In the genomic region with DNA sequence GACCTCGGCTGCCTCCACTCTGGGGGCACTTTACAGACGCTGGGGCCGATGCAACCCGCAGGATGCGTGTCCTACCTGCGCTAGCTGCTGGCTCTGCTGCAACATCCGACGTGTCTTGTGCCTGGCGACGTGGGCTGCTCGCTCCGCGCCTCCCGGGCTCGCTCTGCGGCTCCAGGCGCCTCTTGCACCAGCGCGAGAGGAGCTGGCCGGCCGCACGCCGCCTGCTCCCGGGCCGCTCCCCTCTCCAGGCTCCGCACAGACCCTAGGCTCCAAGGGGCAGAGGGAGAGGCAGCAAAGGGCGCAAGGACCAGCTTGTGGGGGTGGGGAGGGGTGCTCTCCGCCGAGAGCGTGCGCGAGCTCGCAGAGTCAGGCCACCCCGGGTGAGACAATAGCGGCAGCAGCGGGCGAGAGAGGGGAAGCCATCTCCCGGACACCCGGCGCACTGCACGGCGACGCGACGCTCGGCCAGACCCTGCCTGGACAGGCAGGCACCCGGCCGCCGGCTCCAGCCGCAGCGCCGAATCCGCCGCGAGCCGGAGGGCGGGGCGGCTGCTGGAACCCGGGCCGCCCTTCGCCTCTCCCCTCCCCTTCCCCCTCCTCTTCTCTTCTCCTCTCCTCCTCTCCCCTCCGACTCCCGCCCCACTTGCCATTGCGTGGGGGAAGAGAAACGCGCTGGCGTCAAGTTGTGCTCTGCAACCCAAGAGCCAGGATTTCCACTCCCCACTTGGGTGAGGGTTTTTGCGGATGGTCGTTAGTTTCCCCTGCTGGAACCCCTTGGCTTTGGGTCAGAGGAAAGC, we compare ENCODE assay signal across 8 cellular contexts. TPM values are rescaled to one million over a fixed set of nuclear protein-coding genes. Genes with fewer than 3 reads are reported as not detected.
A peak's percentile ranks its signal among the peaks of the same experiment; 100 is the strongest.
DNase-seq lines count a peak whose midpoint lies in the region; ATAC-seq and TF ChIP-seq lines count a peak whose summit lies in the region.

A gene with protein sequence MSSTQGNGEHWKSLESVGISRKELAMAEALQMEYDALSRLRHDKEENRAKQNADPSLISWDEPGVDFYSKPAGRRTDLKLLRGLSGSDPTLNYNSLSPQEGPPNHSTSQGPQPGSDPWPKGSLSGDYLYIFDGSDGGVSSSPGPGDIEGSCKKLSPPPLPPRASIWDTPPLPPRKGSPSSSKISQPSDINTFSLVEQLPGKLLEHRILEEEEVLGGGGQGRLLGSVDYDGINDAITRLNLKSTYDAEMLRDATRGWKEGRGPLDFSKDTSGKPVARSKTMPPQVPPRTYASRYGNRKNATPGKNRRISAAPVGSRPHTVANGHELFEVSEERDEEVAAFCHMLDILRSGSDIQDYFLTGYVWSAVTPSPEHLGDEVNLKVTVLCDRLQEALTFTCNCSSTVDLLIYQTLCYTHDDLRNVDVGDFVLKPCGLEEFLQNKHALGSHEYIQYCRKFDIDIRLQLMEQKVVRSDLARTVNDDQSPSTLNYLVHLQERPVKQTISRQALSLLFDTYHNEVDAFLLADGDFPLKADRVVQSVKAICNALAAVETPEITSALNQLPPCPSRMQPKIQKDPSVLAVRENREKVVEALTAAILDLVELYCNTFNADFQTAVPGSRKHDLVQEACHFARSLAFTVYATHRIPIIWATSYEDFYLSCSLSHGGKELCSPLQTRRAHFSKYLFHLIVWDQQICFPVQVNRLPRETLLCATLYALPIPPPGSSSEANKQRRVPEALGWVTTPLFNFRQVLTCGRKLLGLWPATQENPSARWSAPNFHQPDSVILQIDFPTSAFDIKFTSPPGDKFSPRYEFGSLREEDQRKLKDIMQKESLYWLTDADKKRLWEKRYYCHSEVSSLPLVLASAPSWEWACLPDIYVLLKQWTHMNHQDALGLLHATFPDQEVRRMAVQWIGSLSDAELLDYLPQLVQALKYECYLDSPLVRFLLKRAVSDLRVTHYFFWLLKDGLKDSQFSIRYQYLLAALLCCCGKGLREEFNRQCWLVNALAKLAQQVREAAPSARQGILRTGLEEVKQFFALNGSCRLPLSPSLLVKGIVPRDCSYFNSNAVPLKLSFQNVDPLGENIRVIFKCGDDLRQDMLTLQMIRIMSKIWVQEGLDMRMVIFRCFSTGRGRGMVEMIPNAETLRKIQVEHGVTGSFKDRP (N-terminal part only) (minus strand): TSS at position 525 of the 797 bp plus-strand sequence. CDS start 25,003 bp downstream, outside the sequence.

- H3K4me1 Mint-ChIP-seq in chondrocyte (ENCODE audit: low read depth), result peaks cover 31% of the 10 kb centered on the region

- no peaks in the 10 kb centered on the region for H3K36me3 ChIP-seq in BJ (ENCODE audit: control insufficient read depth, insufficient read depth, low read length)

- peaks cover 3% of the 10 kb centered on the region for H3K27me3 ChIP-seq in BJ (ENCODE audit: control insufficient read depth, insufficient read depth, low read length)

- H3K27ac Mint-ChIP-seq in chondrocyte (ENCODE audit: unreplicated experiment), result peak within 1 kb of the TSS; percentile 86

- peak; percentile 53 for TF ChIP-seq CTCF in BJ (IDR thresholded peaks at IDR 0.05; ENCODE audit: insufficient read depth, low read depth, low read length)
- TF ChIP-seq CTCF in chondrocyte (IDR thresholded peaks at IDR 0.05), result peak; percentile 79

- DNase-seq in BJ (ENCODE audit: low read depth) (no peak), NCI-H345 (lab: John Stamatoyannopoulos, UW) (peak; percentile 69), chondrocyte (ENCODE audit: low spot score) (no peak), kidney tubule cell (ENCODE audit: low spot score) (peak; percentile 89)
- DNase-seq in activated CD4-positive, CD25-positive, alpha-beta regulatory T cell treated with anti-CD3 and anti-CD28 coated beads, Interleukin-2, amount 50 U/mL, for 72 hours, result peak; percentile 72
- DNase-seq in stimulated activated CD4-positive, alpha-beta T cell treated with anti-CD3 and anti-CD28 coated beads, Interleukin-1b, Interleukin-23, amount 100 ng/mL, for 4 hours (ENCODE audit: low read depth in 2 of 2), result peak; percentile 47 to 60

- CTCF ChIA-PET in BJ (lab: Yijun Ruan, JAX), result interaction anchor here (0.6 to 5.7 kb wide), 20 partner anchors 8 to 586 kb away, joined by 3 to 78 read pairs (median 6); no protein-coding TSS in a partner anchor

- no peaks in the 10 kb centered on the region for H3K27me3 Mint-ChIP-seq in chondrocyte (ENCODE audit: low read depth)

- H3K36me3 Mint-ChIP-seq in chondrocyte (ENCODE audit: low read depth), result no peaks in the 10 kb centered on the region

- ATAC-seq in GM19025 (IDR thresholded peaks at IDR 0.05; ENCODE audit: low read depth, unreplicated experiment) (peak; percentile 89), HG03196 (IDR thresholded peaks at IDR 0.05; ENCODE audit: unreplicated experiment) (peak; percentile 66)

- H3K4me3 Mint-ChIP-seq in chondrocyte (ENCODE audit: unreplicated experiment), result peak within 1 kb of the TSS; percentile 94

- H3K4me3 ChIP-seq in BJ (ENCODE audit: low read depth, low read length), result peak within 1 kb of the TSS; percentile 64

- POLR2A ChIA-PET in BJ (lab: Charles Lee), result interaction anchor here (1.2 kb wide), 1 partner anchor 56 kb away, joined by 3 read pairs; no protein-coding TSS in a partner anchor

- no peaks in the 10 kb centered on the region for H3K9me3 Mint-ChIP-seq in chondrocyte (ENCODE audit: low read depth)

RNA-seq across cellular contexts. Expression of the gene that starts here (rescaled TPM):
- polyA plus RNA-seq in BJ (2011; rRNA removed), result 5.1 and 7.9 TPM in 2 replicates
- polyA minus RNA-seq in BJ (2011; rRNA and poly(A)+ RNA removed), result 10.4 and 12.5 TPM in 2 replicates
- total RNA-seq in chondrocyte, result 19.5 to 22.4 TPM (median 19.6 TPM) in 3 replicates

Comparison
In these comparisons a context has a peak if more than half of its experiments do, and no peak if none do; other contexts are left out.
1. DNase-seq: peak in NCI-H345 (single experiment), activated CD4-positive, CD25-positive, alpha-beta regulatory T cell treated with anti-CD3 and anti-CD28 coated beads, Interleukin-2, amount 50 U/mL, for 72 hours (single experiment), kidney tubule cell (single experiment) and stimulated activated CD4-positive, alpha-beta T cell treated with anti-CD3 and anti-CD28 coated beads, Interleukin-1b, Interleukin-23, amount 100 ng/mL, for 4 hours (2 of 2); none in BJ (single experiment) and chondrocyte (single experiment).